8 cellular contexts compared by ENCODE assay signal in the genomic region with DNA sequence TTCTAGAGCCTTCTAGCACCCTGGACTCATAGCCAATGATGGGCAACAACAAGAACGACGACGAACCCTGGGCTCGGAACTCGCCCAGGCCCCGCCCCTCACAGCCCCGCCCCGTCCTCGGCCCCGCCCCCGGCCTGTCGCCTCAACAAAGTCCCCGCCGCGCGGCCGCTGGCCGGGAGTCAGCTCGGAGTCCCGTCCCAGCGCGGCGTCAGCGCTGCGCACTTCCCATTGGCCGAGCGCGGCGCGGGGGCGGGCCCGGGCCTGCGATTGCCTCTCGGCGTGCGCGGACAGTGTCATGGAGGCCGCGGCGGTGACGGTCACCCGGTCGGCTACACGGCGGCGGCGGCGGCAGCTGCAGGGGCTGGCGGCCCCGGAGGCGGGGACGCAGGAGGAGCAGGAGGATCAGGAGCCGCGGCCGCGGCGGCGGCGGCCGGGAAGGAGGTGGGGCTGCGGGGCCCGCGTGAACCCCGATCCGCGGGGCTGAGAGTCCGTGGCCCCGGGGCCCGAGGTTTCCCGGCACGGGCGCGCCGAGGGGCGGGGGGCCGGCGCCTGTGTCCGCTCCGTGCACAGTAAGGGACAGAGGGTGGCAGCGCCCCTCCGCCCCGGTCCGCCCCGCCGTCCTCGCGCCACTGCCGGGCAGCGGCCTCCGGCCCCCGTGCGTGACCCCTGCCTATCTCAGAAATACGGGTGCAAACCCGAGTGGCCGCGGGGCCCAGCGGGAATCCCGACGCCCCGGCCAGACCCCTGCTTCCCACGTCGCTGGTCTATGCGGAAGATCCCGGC. TPM values are rescaled to one million over a fixed set of nuclear protein-coding genes. Genes with fewer than 3 reads are reported as not detected.
DNase-seq lines count a peak whose midpoint lies in the region; ATAC-seq and TF ChIP-seq lines count a peak whose summit lies in the region.

Gene ENGASE (plus strand): TSS at position 175 of the 783 bp plus-strand sequence. CDS start 121 bp downstream, at position 296.

- ATAC-seq in GM19328 (IDR thresholded peaks at IDR 0.05; ENCODE audit: unreplicated experiment) (peak; percentile 94), HG03469 (IDR thresholded peaks at IDR 0.05; ENCODE audit: unreplicated experiment) (peak; percentile 49), left lobe of liver (peak; percentile 96)

- H3K4me3 ChIP-seq in BE2C (ENCODE audit: low read depth, low read length), result peak within 1 kb of the TSS; percentile 75

- no peaks in the 10 kb centered on the region; the same call in 1 of the 2 replicates for H3K36me3 ChIP-seq in BE2C

- no peak for TF ChIP-seq CTCF in BE2C (IDR thresholded peaks at IDR 0.05; ENCODE audit: low read depth, low read length)

- no peaks in the 10 kb centered on the region for H3K27me3 ChIP-seq in BE2C

- H3K9me3 ChIP-seq in BE2C, result no peaks in the 10 kb centered on the region

- H3K4me1 ChIP-seq in BE2C, result peaks cover 3% of the 10 kb centered on the region; the same call in 1 of the 2 replicates

- DNase-seq in BE2C (peak; percentile 99), NCI-H526 treated with DMSO at 0.1 percent for 48 hours (lab: John Stamatoyannopoulos, UW) (peak; percentile 74), dedifferentiated amniotic fluid mesenchymal stem cell (ENCODE audit: extremely low spot score) (peak; percentile 78), left lobe of liver (ENCODE audit: low spot score) (peak; percentile 96)
- peak; percentile 89 for DNase-seq in activated CD4-positive, alpha-beta T cell treated with anti-CD3 and anti-CD28 coated beads, Interleukin-2, amount 50 U/mL, for 1 hour
- peak; percentile 91 for DNase-seq in stimulated activated CD4-positive, alpha-beta T cell treated with anti-CD3 and anti-CD28 coated beads, Interleukin-1b, Interleukin-23, amount 100 ng/mL, for 48 hours

RNA-seq across cellular contexts. Expression of gene ENGASE, which starts in this region (rescaled TPM):
- 68.4 TPM for polyA plus RNA-seq in BE2C (2012; ENCODE audit: insufficient read depth, insufficient read length, low read depth)
- 47.9 TPM for total RNA-seq in left lobe of liver

Comparison
In these comparisons a context has a peak if more than half of its experiments do, and no peak if none do; other contexts are left out.
1. Peak in every context shown above with its lines: DNase-seq, ATAC-seq and H3K4me3 ChIP-seq.